15 cellular contexts compared by ENCODE assay signal in the genomic region with DNA sequence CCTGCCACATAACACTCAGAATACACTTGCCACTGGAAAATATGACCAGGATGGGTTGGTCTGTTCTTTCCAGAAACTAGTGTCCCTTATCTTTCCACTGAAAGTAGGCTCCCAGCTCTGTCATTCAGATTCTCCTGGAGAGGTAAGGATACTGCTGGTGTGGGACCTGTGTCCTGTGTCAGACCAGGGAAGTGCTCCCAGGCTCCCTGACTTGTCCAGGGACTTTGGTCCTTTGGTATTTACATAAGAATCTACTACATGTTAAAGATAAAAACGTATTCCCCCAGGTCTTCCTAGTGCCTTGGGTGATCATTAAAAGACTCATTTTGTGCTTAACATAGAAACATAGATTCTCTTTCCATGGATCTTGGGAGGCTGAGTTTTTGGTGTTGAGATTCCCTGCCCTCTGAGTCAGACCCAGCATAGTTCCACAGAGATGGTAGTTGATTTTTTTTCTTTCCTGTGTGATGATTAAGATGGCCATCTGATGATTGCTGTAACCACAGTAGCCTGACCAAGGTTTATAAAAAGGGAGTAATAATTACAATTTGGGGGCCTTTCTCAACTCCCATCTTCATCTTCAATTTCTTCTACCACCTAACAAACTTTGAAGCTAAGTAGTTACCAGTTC.
DNase-seq lines count a peak whose midpoint lies in the region; ATAC-seq and TF ChIP-seq lines count a peak whose summit lies in the region.
"Had no signal": no experiment of that assay in that cellular context is flagged by ENCODE, and none has a peak within 500 bp of the region (broad histone marks: within the 10 kb centered on the region; RNA-seq: fewer than 3 reads in every experiment).

No MANE protein-coding gene starts in this region.

- H3K27ac Mint-ChIP-seq in CD8-positive, alpha-beta memory T cell: no peak overlapping the region

- no peak overlapping the region for H3K4me3 ChIP-seq in AG04450 (ENCODE audit: low read depth, low read length)
- no peak overlapping the region for H3K4me3 ChIP-seq in colonic mucosa
- H3K4me3 ChIP-seq in mesenchymal stem cell (ENCODE audit: insufficient read depth in 1 of 2, low read depth in 1 of 2, low read length in 2 of 2): no peak overlapping the region
- H3K4me3 ChIP-seq in CD8-positive, alpha-beta memory T cell (ENCODE audit: low read length): no peak overlapping the region
- H3K4me3 ChIP-seq: spleen had no signal

- POLR2A ChIA-PET in AG04450 (lab: Yijun Ruan, JAX): no interaction called here
- POLR2A ChIA-PET in CD8-positive, alpha-beta memory T cell (lab: Charles Lee): no interaction called here

- intact Hi-C loops in colonic mucosa (cut with DNase I): no loop called here

- H3K36me3 ChIP-seq in colonic mucosa: no peaks in the 10 kb centered on the region
- no peaks in the 10 kb centered on the region for H3K36me3 ChIP-seq in mesenchymal stem cell (ENCODE audit: control insufficient read depth in 1 of 2, insufficient read depth in 2 of 2, low read depth in 1 of 2, low read length in 2 of 2)
- no peaks in the 10 kb centered on the region for H3K36me3 ChIP-seq in CD8-positive, alpha-beta memory T cell (ENCODE audit: insufficient read depth, low read length)
- H3K36me3 ChIP-seq: spleen had no signal

- H3K18ac ChIP-seq in mesenchymal stem cell (ENCODE audit: low read depth in 1 of 2, low read length in 2 of 2): peak overlapping the region in 1 of 2 experiments; percentile 64

- DNase-seq in AG04450 (ENCODE audit: low read depth, low spot score) (peak; percentile 32), HuH-7.5 (ENCODE audit: low spot score) (peak; percentile 10), colonic mucosa (peak; percentile 53), mesenchymal stem cell (peak; percentile 54), NCI-H748 (lab: John Stamatoyannopoulos, UW; ENCODE audit: unreplicated experiment) (no peak), SIG-M5 treated with dmso at 0.1 percent for 504 hours (lab: John Stamatoyannopoulos, UW; ENCODE audit: unreplicated experiment) (no peak)
- DNase-seq in CD8-positive, alpha-beta memory T cell: no peak
- DNase-seq: activated naive CD4-positive, alpha-beta T cell; caudate nucleus; Kasumi-1; NCI-H2081 treated with DMSO at 0.1 percent for 48 hours; nucleus accumbens; spleen had no signal

- H3K27me3 Mint-ChIP-seq in CD8-positive, alpha-beta memory T cell: peaks cover 9 to 30% of the 10 kb centered on the region in 2 donors

- no peak overlapping the region for H3K4ac ChIP-seq in mesenchymal stem cell (ENCODE audit: low read depth in 1 of 2, low read length in 2 of 2)

- H3K23ac ChIP-seq in mesenchymal stem cell (ENCODE audit: low read length in 2 of 2): no peak overlapping the region

- peak overlapping the region; percentile 57 for H2AK5ac ChIP-seq in mesenchymal stem cell (ENCODE audit: low read length, severe bottlenecking)

- H4K91ac ChIP-seq in mesenchymal stem cell (ENCODE audit: low read length): no peak overlapping the region

- no peak overlapping the region for H2AFZ ChIP-seq in mesenchymal stem cell (ENCODE audit: low read depth, low read length)

- no peaks in the 10 kb centered on the region for H3K4me1 Mint-ChIP-seq in CD8-positive, alpha-beta memory T cell

- H2BK120ac ChIP-seq in mesenchymal stem cell (ENCODE audit: low read depth, low read length): no peak overlapping the region

- TF ChIP-seq CTCF in AG04450 (IDR thresholded peaks at IDR 0.05; ENCODE audit: low read depth, low read length) (no peak), colonic mucosa (IDR thresholded peaks at IDR 0.05) (no peak)

- H3K27me3 ChIP-seq in AG04450 (ENCODE audit: control insufficient read depth, insufficient read depth, low read length) (no peaks in the 10 kb centered on the region), colonic mucosa (no peaks in the 10 kb centered on the region), mesenchymal stem cell (ENCODE audit: control insufficient read depth in 1 of 2, insufficient read depth in 1 of 2, low read length in 2 of 2) (no peaks in the 10 kb centered on the region)
- H3K27me3 ChIP-seq in CD8-positive, alpha-beta memory T cell (ENCODE audit: insufficient read depth, low read length, poor library complexity, severe bottlenecking): no peaks in the 10 kb centered on the region
- H3K27me3 ChIP-seq: spleen had no signal

- H2BK5ac ChIP-seq in mesenchymal stem cell (ENCODE audit: low read depth, low read length, poor library complexity, severe bottlenecking): no peak overlapping the region

- H3K9me3 ChIP-seq in AG04450 (ENCODE audit: control insufficient read depth, insufficient read depth, low read length) (no peaks in the 10 kb centered on the region), colonic mucosa (no peaks in the 10 kb centered on the region), mesenchymal stem cell (ENCODE audit: control insufficient read depth, low read length) (peaks cover 6% of the 10 kb centered on the region)
- peaks cover 4% of the 10 kb centered on the region for H3K9me3 ChIP-seq in CD8-positive, alpha-beta memory T cell (ENCODE audit: low read length)

- H4K8ac ChIP-seq in mesenchymal stem cell (ENCODE audit: low read length): no peak overlapping the region

- peaks cover 0 to 11% (median 4%) of the 10 kb centered on the region in 5 donors for H3K9me3 Mint-ChIP-seq in CD8-positive, alpha-beta memory T cell

- H3K14ac ChIP-seq in mesenchymal stem cell (ENCODE audit: low read length in 2 of 2): no peak overlapping the region

- H2BK12ac ChIP-seq in mesenchymal stem cell (ENCODE audit: low read length in 2 of 2): peak overlapping the region; percentile 67 to 87

- CTCF ChIA-PET in AG04450 (lab: Charles Lee): no interaction called here
- CTCF ChIA-PET in CD8-positive, alpha-beta memory T cell (lab: Charles Lee): no interaction called here

- H3K27ac ChIP-seq in AG04450 (ENCODE audit: low read depth, low read length) (no peak overlapping the region), colonic mucosa (no peak overlapping the region), mesenchymal stem cell (ENCODE audit: low read length, poor library complexity, severe bottlenecking) (no peak overlapping the region)
- no peak overlapping the region for H3K27ac ChIP-seq in CD8-positive, alpha-beta memory T cell (ENCODE audit: low read depth, low read length)
- H3K27ac ChIP-seq: epithelial cell of prostate, spleen had no signal

- no peaks in the 10 kb centered on the region for H3K79me1 ChIP-seq in mesenchymal stem cell (replicated peaks; ENCODE audit: low read length, poor library complexity, severe bottlenecking)

- H3K9ac ChIP-seq in colonic mucosa (ENCODE audit: low read depth in 2 of 2, low read length in 2 of 2): no peak overlapping the region
- no peak overlapping the region for H3K9ac ChIP-seq in mesenchymal stem cell (ENCODE audit: low read length)

- no peak overlapping the region for H3K4me3 Mint-ChIP-seq in CD8-positive, alpha-beta memory T cell

- H3K4me2 ChIP-seq in mesenchymal stem cell (ENCODE audit: low read length, poor library complexity, severe bottlenecking): no peak overlapping the region

- peaks cover 5% of the 10 kb centered on the region for H3K4me1 ChIP-seq in colonic mucosa
- H3K4me1 ChIP-seq in mesenchymal stem cell (ENCODE audit: control insufficient read depth, insufficient read depth, low read depth, low read length): peaks cover 1% of the 10 kb centered on the region
- H3K4me1 ChIP-seq in CD8-positive, alpha-beta memory T cell (ENCODE audit: insufficient read depth, low read length): no peaks in the 10 kb centered on the region
- H3K4me1 ChIP-seq: spleen had no signal

- ATAC-seq in HG03520 (IDR thresholded peaks at IDR 0.05; ENCODE audit: unreplicated experiment): no peak

- no peaks in the 10 kb centered on the region for H3K36me3 Mint-ChIP-seq in CD8-positive, alpha-beta memory T cell

- H2BK15ac ChIP-seq in mesenchymal stem cell (ENCODE audit: low read depth, poor library complexity, severe bottlenecking): no peak overlapping the region

- WGBS in mesenchymal stem cell: no CpG with 5 or more reads among the region's 1 CpG

Comparison
In these comparisons a context has a peak if more than half of its experiments do, and no peak if none do; other contexts are left out.
1. DNase-seq: peak in AG04450 (single experiment), HuH-7.5 (single experiment), colonic mucosa (single experiment) and mesenchymal stem cell (single experiment); none in CD8-positive, alpha-beta memory T cell (0 of 5), NCI-H748 (single experiment) and SIG-M5 treated with dmso at 0.1 percent for 504 hours (single experiment).